In the genomic region with DNA sequence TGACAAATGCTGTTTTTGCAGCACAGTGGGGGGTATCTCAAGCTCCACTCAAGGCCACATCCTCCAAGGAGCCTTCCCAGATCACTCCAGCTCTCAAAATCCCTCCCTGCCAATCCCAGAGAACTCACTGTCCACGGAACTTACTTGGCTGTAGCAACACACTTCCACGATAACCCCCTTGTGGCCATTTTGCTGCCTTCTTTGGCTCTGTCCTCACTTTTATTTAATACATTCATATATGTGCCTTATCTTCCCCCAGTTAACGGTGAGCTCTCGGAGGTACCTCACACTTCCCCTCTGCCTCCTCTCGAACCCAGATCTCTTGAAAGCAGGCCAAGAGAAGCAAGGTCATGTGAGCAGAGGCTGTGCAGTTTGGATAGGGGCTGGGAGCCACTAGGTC, we compare ENCODE assay signal across 20 cellular contexts.
DNase-seq lines count a peak whose midpoint lies in the region; ATAC-seq and TF ChIP-seq lines count a peak whose summit lies in the region.
"Had no signal": no experiment of that assay in that cellular context is flagged by ENCODE, and none has a peak within 500 bp of the region (broad histone marks: within the 10 kb centered on the region; RNA-seq: fewer than 3 reads in every experiment).

No MANE protein-coding gene starts in this region.

- no peak for TF ChIP-seq POLR2A in sigmoid colon (IDR thresholded peaks at IDR 0.05)

- WGBS in heart right ventricle, 2 donors, result 62 to 68% methylated on average over 5 of the region's 5 CpGs
- WGBS in sigmoid colon, 2 donors, result 85 to 90% methylated on average over 5 of the region's 5 CpGs

- H3K4me3 ChIP-seq in heart right ventricle (no peak overlapping the region), right atrium auricular region (no peak overlapping the region), fibroblast of the aortic adventitia (ENCODE audit: low read depth, low read length) (no peak overlapping the region), sigmoid colon (no peak overlapping the region)
- H3K4me3 ChIP-seq: A549, breast epithelium had no signal

- intact Hi-C loops in heart right ventricle (cut with DNase I), result loop anchor here in 1 of 10 donors (10.0 kb wide), 1 partner anchor 54 kb away; no protein-coding TSS in a partner anchor
- intact Hi-C loops in sigmoid colon (cut with DNase I), result no loop called here

- H3K36me3 ChIP-seq in heart right ventricle (peaks cover 12 to 100% (median 97%) of the 10 kb centered on the region in 9 donors), right atrium auricular region (peaks cover 97% of the 10 kb centered on the region), sigmoid colon (peaks cover 44 to 99% (median 91%) of the 10 kb centered on the region in 4 donors)

- DNase-seq in heart right ventricle (no peak), right atrium auricular region (ENCODE audit: low spot score) (no peak), fibroblast of the aortic adventitia (ENCODE audit: low read depth) (no peak), sigmoid colon (no peak), EL (no peak), NCI-H1417 treated with DMSO at 0.1 percent for 48 hours (lab: John Stamatoyannopoulos, UW) (no peak), NCI-H82 treated with DMSO at 0.1 percent for 48 hours (lab: John Stamatoyannopoulos, UW; ENCODE audit: unreplicated experiment) (no peak)
- DNase-seq: activated naive CD4-positive, alpha-beta T cell; CD4-positive, CD25-positive, alpha-beta regulatory T cell; DMS79; effector memory CD4-positive, alpha-beta T cell; KBM-7; NCI-H1092; posterior cingulate gyrus; substantia nigra had no signal

- H3K4me1 ChIP-seq in heart right ventricle (peaks cover 0 to 68% (median 59%) of the 10 kb centered on the region in 9 donors), right atrium auricular region (peaks cover 0 to 50% of the 10 kb centered on the region in 2 donors), sigmoid colon (peaks cover 0 to 94% (median 79%) of the 10 kb centered on the region in 4 donors)
- H3K4me1 ChIP-seq: A549, breast epithelium had no signal

- TF ChIP-seq EP300 in sigmoid colon (IDR thresholded peaks at IDR 0.05), result no peak

- peak overlapping the region in 8 of 10 donors; percentile 16 to 73 (median 56) for H3K27ac ChIP-seq in heart right ventricle
- H3K27ac ChIP-seq in right atrium auricular region, result peak overlapping the region in 1 of 2 donors; percentile 31
- peak overlapping the region; percentile 74 to 98 (median 86) for H3K27ac ChIP-seq in sigmoid colon
- H3K27ac ChIP-seq: A549, HL-60 had no signal

- H3K27me3 ChIP-seq in heart right ventricle (no peaks in the 10 kb centered on the region), right atrium auricular region (no peaks in the 10 kb centered on the region), sigmoid colon (no peaks in the 10 kb centered on the region)
- H3K27me3 ChIP-seq: breast epithelium had no signal

- no peaks in the 10 kb centered on the region for H3K9me3 ChIP-seq in heart right ventricle
- H3K9me3 ChIP-seq in right atrium auricular region, result no peaks in the 10 kb centered on the region
- H3K9me3 ChIP-seq in sigmoid colon, result no peaks in the 10 kb centered on the region
- H3K9me3 ChIP-seq: A549, breast epithelium had no signal

- peak in 3 of 8 donors; percentile 1 to 28 (median 19) for ATAC-seq in heart right ventricle
- ATAC-seq in GM21381 (IDR thresholded peaks at IDR 0.05; ENCODE audit: unreplicated experiment), result no peak
- ATAC-seq: activated CD4-positive, CD25-positive, alpha-beta regulatory T cell treated with anti-CD3 and anti-CD28 coated beads, Interleukin-2, amount 50 U/mL, for 24 hours had no signal

- TF ChIP-seq CTCF in heart right ventricle (IDR thresholded peaks at IDR 0.05) (peak in 5 of 9 donors; percentile 6 to 18 (median 13)), right atrium auricular region (IDR thresholded peaks at IDR 0.05) (peak in 1 of 2 donors; percentile 23), fibroblast of the aortic adventitia (IDR thresholded peaks at IDR 0.05; ENCODE audit: insufficient read depth, low read length) (peak; percentile 16), sigmoid colon (IDR thresholded peaks at IDR 0.05) (peak in 1 of 4 experiments; percentile 29)
